In the genomic region with DNA sequence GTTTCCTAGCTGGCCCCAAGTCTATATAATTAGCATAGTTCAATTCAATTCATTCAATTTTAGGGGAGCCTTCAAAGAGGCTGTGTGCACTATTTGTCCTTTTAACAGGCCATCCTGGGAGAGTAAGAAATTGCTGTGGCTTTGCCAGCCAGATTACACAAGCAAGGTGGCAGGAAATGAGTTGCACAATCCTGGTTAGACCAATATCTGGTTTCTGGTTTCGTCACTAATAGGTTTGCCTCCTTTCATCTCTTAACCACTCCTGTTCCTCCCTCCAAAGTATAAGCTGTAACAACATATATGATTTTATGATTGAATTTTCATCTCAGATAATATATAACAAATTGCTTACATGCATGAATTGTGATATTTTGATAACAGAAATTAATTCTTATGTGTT, we compare ENCODE assay signal across 8 cellular contexts.
A peak's percentile ranks its signal among the peaks of the same experiment; 100 is the strongest.
DNase-seq lines count a peak whose midpoint lies in the region; ATAC-seq, FAIRE-seq and TF ChIP-seq lines count a peak whose summit lies in the region.

No MANE protein-coding gene starts in this region.

- H3K27me3 ChIP-seq in KMS-11 (ENCODE audit: insufficient read depth, low read depth) = peaks cover 3% of the 10 kb centered on the region; the same call in 1 of the 2 replicates

- no peaks in the 10 kb centered on the region for H3K36me3 ChIP-seq in KMS-11 (ENCODE audit: insufficient read depth)

- no peaks in the 10 kb centered on the region for H4K20me1 ChIP-seq in KMS-11 (ENCODE audit: insufficient read depth)

- peak; percentile 34 for DNase-seq in CD1c-positive myeloid dendritic cell (ENCODE audit: extremely low spot score)
- peak; percentile 65 for DNase-seq in SIG-M5 treated with dmso at 0.1 percent for 504 hours (lab: John Stamatoyannopoulos, UW; ENCODE audit: unreplicated experiment)
- DNase-seq in iris pigment epithelial cell (ENCODE audit: low read depth) = peak; percentile 79
- DNase-seq in D721Med (ENCODE audit: insufficient read length, low spot score) = no peak
- no peak for DNase-seq in D341Med (ENCODE audit: low spot score)
- DNase-seq in activated naive CD4-positive, alpha-beta T cell treated with anti-CD3 and anti-CD28 coated beads, Interleukin-2, amount 50 U/mL, for 16 hours = no peak

- TF ChIP-seq CTCF in KMS-11 (conservative IDR thresholded peaks at IDR 0.05; ENCODE audit: low read depth, low read length) (no peak), D721Med (IDR thresholded peaks at IDR 0.05; ENCODE audit: insufficient read depth, missing control alignments) (no peak)

- H3K4me1 ChIP-seq in KMS-11 (ENCODE audit: low read depth, poor library complexity, severe bottlenecking) = peaks cover 17% of the 10 kb centered on the region

- no peak overlapping the region for H3K27ac ChIP-seq in KMS-11

- no peak overlapping the region for H2AFZ ChIP-seq in KMS-11 (ENCODE audit: low read depth)

- H3K9ac ChIP-seq in KMS-11 = no peak overlapping the region

- no peaks in the 10 kb centered on the region for H3K79me2 ChIP-seq in KMS-11 (ENCODE audit: insufficient read depth, low read depth)

- peak overlapping the region; percentile 6; the same call in 1 of the 2 replicates for H3K4me2 ChIP-seq in KMS-11

- H3K4me3 ChIP-seq in KMS-11 (IDR thresholded peaks at IDR 0.05; ENCODE audit: insufficient read depth, low read depth, low read length) = no peak overlapping the region

- no peak for FAIRE-seq in D721Med (lab: Jason Lieb, UNC)

- no peak for ATAC-seq in SK-N-SH treated with all-trans-retinoic acid at 6 μM for 48 hours

TF ChIP-seq in SK-N-SH treated with all-trans-retinoic acid at 6 μM for 48 hours, 23 proteins besides CTCF, POLR2A, EP300 and RAD21:
- no peak for TF ChIP-seq SNAI2 (CRISPR knock-in tag; IDR thresholded peaks at IDR 0.05)
- TF ChIP-seq OSR1 (CRISPR knock-in tag; IDR thresholded peaks at IDR 0.05) = no peak
- TF ChIP-seq ESRRG (CRISPR knock-in tag; IDR thresholded peaks at IDR 0.05) = no peak

Comparison
In these comparisons a context has a peak if more than half of its experiments do, and no peak if none do; other contexts are left out.
1. DNase-seq: peak in CD1c-positive myeloid dendritic cell (single experiment), SIG-M5 treated with dmso at 0.1 percent for 504 hours (single experiment) and iris pigment epithelial cell (single experiment); none in D721Med (single experiment), D341Med (single experiment) and activated naive CD4-positive, alpha-beta T cell treated with anti-CD3 and anti-CD28 coated beads, Interleukin-2, amount 50 U/mL, for 16 hours (single experiment).